ENCODE assay signal across 28 cellular contexts in the genomic region with DNA sequence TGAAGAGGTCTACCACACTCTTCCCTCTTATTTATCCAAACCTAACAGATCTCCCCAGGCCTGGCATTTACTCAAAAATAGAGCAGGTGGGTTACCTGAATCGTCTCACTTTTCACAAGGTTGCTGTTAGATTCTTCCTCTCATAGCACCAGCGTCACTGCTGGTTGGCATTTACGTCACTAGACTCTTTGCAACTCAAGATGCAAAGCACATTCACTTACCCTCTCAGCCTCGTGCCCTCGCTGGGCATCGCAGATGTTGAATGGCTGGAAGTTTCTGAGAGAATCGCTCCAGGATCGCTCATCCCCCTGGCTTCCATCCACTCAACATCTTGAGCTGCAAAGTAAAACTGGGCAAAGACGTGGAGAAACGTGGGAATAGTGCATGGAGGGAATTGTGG. TPM values are rescaled to one million over a fixed set of nuclear protein-coding genes. Genes with fewer than 3 reads are reported as not detected.
"Had no signal": no experiment of that assay in that cellular context is flagged by ENCODE, and none has a peak within 500 bp of the region (broad histone marks: within the 10 kb centered on the region; RNA-seq: fewer than 3 reads in every experiment).

No MANE protein-coding gene starts in this region.

- H3K27me3 ChIP-seq: colonic mucosa, gastrocnemius medialis had no signal

- DNase-seq: colonic mucosa; cortex of kidney; effector CD8-positive, alpha-beta T cell; effector memory CD8-positive, alpha-beta T cell; endodermal cell; erythroblast; esophagus squamous epithelium; foreskin fibroblast; foreskin melanocyte; gastrocnemius medialis; glutamatergic neuron; head of caudate nucleus; heart right ventricle; hippocampal formation; left cardiac atrium; left lung; left ventricle myocardium superior; lower lobe of right lung; mesenchymal stem cell; mucosa of descending colon had no signal

- H3K36me3 ChIP-seq: colonic mucosa, esophagus squamous epithelium, gastrocnemius medialis, heart right ventricle, left lung, lower lobe of right lung had no signal

- H3K4me3 ChIP-seq: colonic mucosa, esophagus squamous epithelium, gastrocnemius medialis, heart right ventricle, left lung, lower lobe of right lung, mucosa of descending colon had no signal

- H3K27ac ChIP-seq: colonic mucosa, epithelial cell of prostate, esophagus squamous epithelium, gastrocnemius medialis, heart right ventricle, left lung, lower lobe of right lung had no signal

- H3K4me1 ChIP-seq: colonic mucosa, esophagus squamous epithelium, left lung, lower lobe of right lung had no signal

- H3K9me3 ChIP-seq: colonic mucosa, esophagus squamous epithelium, gastrocnemius medialis, heart right ventricle, left lung, lower lobe of right lung, mucosa of descending colon had no signal

- ATAC-seq: effector memory CD8-positive, alpha-beta T cell; esophagus mucosa; gastrocnemius medialis; heart right ventricle; left cardiac atrium; left lung; left ventricle myocardium superior; lower lobe of right lung; mucosa of descending colon had no signal

RNA-seq across cellular contexts. Expression of a gene that starts 21.9 kb away (rescaled TPM):
- total RNA-seq: dermis microvascular lymphatic vessel endothelial cell, esophagus mucosa, gastrocnemius medialis, glomerular endothelial cell, kidney epithelial cell, mesenteric fat pad, myocyte had no signal
- polyA plus RNA-seq: heart right ventricle, keratinocyte had no signal
